Comparison of ENCODE assay signal across 13 cellular contexts in the genomic region with DNA sequence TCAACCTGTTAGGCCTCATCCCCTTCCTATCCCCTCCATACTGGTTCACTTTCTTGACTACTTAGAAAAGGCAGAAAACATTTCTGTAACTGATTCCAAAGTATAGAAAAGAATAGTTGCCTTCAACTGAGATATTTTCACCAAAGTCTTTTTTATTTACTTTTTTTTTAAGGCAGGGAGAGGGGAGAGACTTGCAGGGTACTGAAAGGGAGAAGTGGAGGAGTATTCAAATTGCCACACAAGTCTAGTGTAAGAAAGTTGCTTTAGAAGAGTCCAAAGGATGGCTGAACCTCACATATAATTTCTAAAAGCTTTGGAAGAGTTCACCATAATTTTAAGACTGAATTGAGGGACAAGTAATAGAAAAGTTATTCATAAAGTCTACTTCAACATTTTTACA. TPM values are rescaled to one million over a fixed set of nuclear protein-coding genes. Genes with fewer than 3 reads are reported as not detected.
DNase-seq lines count a peak whose midpoint lies in the region; ATAC-seq and TF ChIP-seq lines count a peak whose summit lies in the region.
"Had no signal": no experiment of that assay in that cellular context is flagged by ENCODE, and none has a peak within 500 bp of the region (broad histone marks: within the 10 kb centered on the region; RNA-seq: fewer than 3 reads in every experiment).

No MANE protein-coding gene starts in this region.

- no peak overlapping the region for H2AFZ ChIP-seq in OCI-LY7 (ENCODE audit: low read length)

- no peaks in the 10 kb centered on the region for H3K9me3 ChIP-seq in OCI-LY7 (ENCODE audit: low read length)
- H3K9me3 ChIP-seq in spleen: no peaks in the 10 kb centered on the region
- H3K9me3 ChIP-seq: stomach had no signal

- DNase-seq in activated naive CD4-positive, alpha-beta T cell treated with anti-CD3 and anti-CD28 coated beads, Interleukin-2, amount 10 ng/mL, durations not matched to agents 7 days and 5 days: no peak
- no peak for DNase-seq in activated naive CD4-positive, alpha-beta T cell (lab: John Stamatoyannopoulos, UW)
- DNase-seq in OCI-LY7 (ENCODE audit: low spot score) (no peak), spleen (no peak), NCI-H146 (lab: John Stamatoyannopoulos, UW) (no peak)
- no peak for DNase-seq in central memory CD8-positive, alpha-beta T cell (ENCODE audit: low spot score in 2 of 2)
- DNase-seq: anterior cingulate cortex; GOT3; stimulated activated CD4-positive, alpha-beta T cell treated with anti-CD3 and anti-CD28 coated beads, Interleukin-4, amount 100 ng/mL, for 24 hours; stomach had no signal

- H3K4me1 ChIP-seq in OCI-LY7 (ENCODE audit: insufficient read depth, low read length, poor library complexity, severe bottlenecking): peaks cover 48% of the 10 kb centered on the region
- peaks cover 50 to 88% (median 73%) of the 10 kb centered on the region in 6 donors for H3K4me1 ChIP-seq in spleen

- TF ChIP-seq CTCF in OCI-LY7 (conservative IDR thresholded peaks at IDR 0.05; ENCODE audit: low read length) (no peak), spleen (IDR thresholded peaks at IDR 0.05 in 8 of 11, conservative IDR thresholded peaks at IDR 0.05 in 3 of 11) (no peak)

- H3K27ac Mint-ChIP-seq in activated naive CD4-positive, alpha-beta T cell treated with anti-CD3 and anti-CD28 coated beads, Interleukin-2, amount 10 ng/mL, durations not matched to agents 7 days and 5 days: peak overlapping the region; percentile 17
- peak overlapping the region; percentile 89 for H3K27ac Mint-ChIP-seq in central memory CD8-positive, alpha-beta T cell (ENCODE audit: low read depth)

- no peaks in the 10 kb centered on the region for H3K27me3 Mint-ChIP-seq in activated naive CD4-positive, alpha-beta T cell treated with anti-CD3 and anti-CD28 coated beads, Interleukin-2, amount 10 ng/mL, durations not matched to agents 7 days and 5 days
- no peaks in the 10 kb centered on the region for H3K27me3 Mint-ChIP-seq in central memory CD8-positive, alpha-beta T cell

- intact Hi-C loops in OCI-LY7 (cut with micrococcal nuclease; ENCODE audit: unreplicated experiment) (loop anchor here (5.0 kb wide), 1 partner anchor 198 kb away; a partner anchor contains a TSS), spleen (cut with DNase I; ENCODE audit: low total_unique reads) (no loop called here)

- H3K36me3 Mint-ChIP-seq in activated naive CD4-positive, alpha-beta T cell treated with anti-CD3 and anti-CD28 coated beads, Interleukin-2, amount 10 ng/mL, durations not matched to agents 7 days and 5 days: peaks cover 8% of the 10 kb centered on the region
- H3K36me3 Mint-ChIP-seq in central memory CD8-positive, alpha-beta T cell (ENCODE audit: insufficient read depth): peaks cover 12% of the 10 kb centered on the region

- no peak overlapping the region for H3K4me3 ChIP-seq in OCI-LY7 (ENCODE audit: low read depth, low read length, poor library complexity, severe bottlenecking)
- no peak overlapping the region for H3K4me3 ChIP-seq in spleen
- H3K4me3 ChIP-seq: stomach had no signal

- H3K27ac ChIP-seq in OCI-LY7 (ENCODE audit: low read depth, low read length, poor library complexity, severe bottlenecking): peak overlapping the region; percentile 31
- peak overlapping the region in 6 of 8 donors; percentile 17 to 98 (median 69) for H3K27ac ChIP-seq in spleen

- peaks cover 60% of the 10 kb centered on the region for H3K4me1 Mint-ChIP-seq in activated naive CD4-positive, alpha-beta T cell treated with anti-CD3 and anti-CD28 coated beads, Interleukin-2, amount 10 ng/mL, durations not matched to agents 7 days and 5 days
- peaks cover 54% of the 10 kb centered on the region for H3K4me1 Mint-ChIP-seq in central memory CD8-positive, alpha-beta T cell

- peaks cover 11% of the 10 kb centered on the region for H4K20me1 ChIP-seq in OCI-LY7 (ENCODE audit: insufficient read depth, low read length)

- H3K4me2 ChIP-seq in OCI-LY7 (ENCODE audit: low read length): peak overlapping the region; percentile 80

- no TSS peak for BruUV-seq in OCI-LY7 (replicated peaks; lab: Mats Ljungman, UMichigan)

- no peaks in the 10 kb centered on the region for H3K9me2 ChIP-seq in OCI-LY7 (ENCODE audit: insufficient read depth, low read length)

- no peak for ATAC-seq in central memory CD8-positive, alpha-beta T cell (replicated peaks; ENCODE audit: extremely low read depth, poor library complexity, severe bottlenecking)
- ATAC-seq in GM18868 (IDR thresholded peaks at IDR 0.05; ENCODE audit: unreplicated experiment) (no peak), HG02981 (IDR thresholded peaks at IDR 0.05; ENCODE audit: unreplicated experiment) (no peak)
- ATAC-seq: Panc1 had no signal

- no peaks in the 10 kb centered on the region for H3K27me3 ChIP-seq in spleen (replicated peaks in 1 of 7)
- H3K27me3 ChIP-seq: stomach had no signal

- H3K79me2 ChIP-seq in OCI-LY7 (ENCODE audit: insufficient read depth, low read depth, low read length): peaks cover 81% of the 10 kb centered on the region

- POLR2A ChIA-PET in OCI-LY7 (lab: Charles Lee): interaction anchor here (0.6 to 1.9 kb wide), 5 partner anchors 12 to 231 kb away, joined by 3 to 12 read pairs (median 3); no protein-coding TSS in a partner anchor

- TF ChIP-seq POLR2A in spleen (IDR thresholded peaks at IDR 0.05): no peak

- H3K36me3 ChIP-seq in OCI-LY7 (ENCODE audit: insufficient read depth, low read length): no peaks in the 10 kb centered on the region
- H3K36me3 ChIP-seq in spleen: no peaks in the 10 kb centered on the region
- H3K36me3 ChIP-seq: stomach had no signal

- CTCF ChIA-PET in activated naive CD4-positive, alpha-beta T cell treated with anti-CD3 and anti-CD28 coated beads, Interleukin-2, amount 10 ng/mL, durations not matched to agents 7 days and 5 days (lab: Charles Lee): interaction anchor here (0.8 to 3.6 kb wide), 4 partner anchors 8 to 16 kb away, joined by 3 to 12 read pairs (median 4); no protein-coding TSS in a partner anchor
- CTCF ChIA-PET in OCI-LY7 (lab: Charles Lee; ENCODE audit: unreplicated experiment): no interaction called here

- no peaks in the 10 kb centered on the region for H3K9me3 Mint-ChIP-seq in activated naive CD4-positive, alpha-beta T cell treated with anti-CD3 and anti-CD28 coated beads, Interleukin-2, amount 10 ng/mL, durations not matched to agents 7 days and 5 days
- no peaks in the 10 kb centered on the region for H3K9me3 Mint-ChIP-seq in central memory CD8-positive, alpha-beta T cell

- no peak overlapping the region for H3K4me3 Mint-ChIP-seq in activated naive CD4-positive, alpha-beta T cell treated with anti-CD3 and anti-CD28 coated beads, Interleukin-2, amount 10 ng/mL, durations not matched to agents 7 days and 5 days
- H3K4me3 Mint-ChIP-seq in central memory CD8-positive, alpha-beta T cell: peak overlapping the region; percentile 27

RNA-seq across cellular contexts. Expression of a gene that starts 6.3 kb away (rescaled TPM):
- total RNA-seq in OCI-LY7 (2014; rRNA removed; shearing (Covaris generic)): 22.3 and 23.1 TPM in 2 replicates
- 56.1 and 61.3 TPM in 2 replicates for total RNA-seq in OCI-LY7 (2022)
- total RNA-seq in spleen: 100 to 1,000 TPM in 2 of 7 donors, 10 to 100 TPM in 5; 74.0 to 110 (median 85.3) TPM
- 10 to 100 TPM in 2 of 3 donors, 1 to 10 TPM in 1; 9.2 to 22.0 (median 12.4) TPM for polyA plus RNA-seq in spleen
